In the genomic region with DNA sequence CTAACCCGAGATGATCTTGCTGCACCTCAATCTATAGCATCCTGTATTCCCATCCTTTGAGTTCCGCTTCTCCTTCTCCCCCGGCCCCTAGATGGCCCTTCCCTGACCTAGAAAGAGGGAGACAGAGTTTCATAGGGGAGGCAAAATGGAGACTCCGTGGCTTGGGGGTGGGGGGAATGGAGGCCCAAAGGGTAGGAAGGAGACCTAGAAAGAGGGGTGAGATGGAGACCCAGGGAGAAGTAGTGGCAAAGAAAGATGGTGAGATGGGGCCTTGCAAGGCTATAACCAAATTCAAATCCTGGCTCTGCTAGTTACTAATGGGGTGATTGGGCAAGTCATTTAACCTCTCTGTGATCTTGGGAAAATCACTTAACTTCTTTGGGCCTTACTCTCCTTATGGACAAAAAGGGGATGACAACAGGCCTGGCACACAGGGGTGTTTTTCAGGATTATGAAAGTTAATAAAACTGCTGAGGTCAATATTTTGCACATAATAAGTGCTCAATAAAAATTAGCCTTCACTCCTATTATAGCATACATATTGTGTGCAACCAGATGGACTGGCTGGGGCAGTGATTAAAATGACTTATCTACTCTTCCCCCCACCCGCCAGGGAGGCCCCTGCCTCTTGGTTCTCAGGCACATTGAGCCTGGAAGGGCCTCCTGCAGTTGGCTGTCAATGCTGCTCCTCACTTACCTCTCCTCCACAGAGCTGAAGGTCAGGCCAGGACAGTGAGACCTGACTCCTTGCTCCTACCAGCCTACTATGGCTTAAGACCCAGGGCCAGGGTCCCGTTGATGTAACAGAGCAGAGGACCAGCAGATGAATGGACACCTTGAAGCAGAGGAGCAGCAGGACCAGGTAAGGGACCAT, we compare ENCODE assay signal across 8 cellular contexts. TPM values are rescaled to one million over a fixed set of nuclear protein-coding genes. Genes with fewer than 3 reads are reported as not detected.
A peak's percentile ranks its signal among the peaks of the same experiment; 100 is the strongest.
DNase-seq lines count a peak whose midpoint lies in the region; ATAC-seq and TF ChIP-seq lines count a peak whose summit lies in the region.

No MANE protein-coding gene starts in this region.

- intact Hi-C loops in gastrocnemius medialis (cut with DNase I; ENCODE audit: low total_unique reads) = loop anchor here (2.0 kb wide), 2 partner anchors 15 to 51 kb away; no protein-coding TSS in a partner anchor

- DNase-seq in T-cell (no peak), fibroblast of villous mesenchyme (ENCODE audit: low read depth) (peak; percentile 43), gastrocnemius medialis (no peak), NCI-H146 (lab: John Stamatoyannopoulos, UW) (no peak), NCI-H1417 treated with DMSO at 0.1 percent for 48 hours (lab: John Stamatoyannopoulos, UW) (no peak), NCI-H2196 (lab: John Stamatoyannopoulos, UW; ENCODE audit: unreplicated experiment) (no peak)

- H3K27ac Mint-ChIP-seq in T-cell = peak overlapping the region; percentile 97 to 98

- peak overlapping the region; percentile 93 for H3K4me3 ChIP-seq in fibroblast of villous mesenchyme (ENCODE audit: low read depth, low read length)
- peak overlapping the region; percentile 66 to 96 (median 79) for H3K4me3 ChIP-seq in gastrocnemius medialis

- peaks cover 51 to 67% (median 58%) of the 10 kb centered on the region in 3 donors for H3K4me1 Mint-ChIP-seq in T-cell

- CTCF ChIA-PET in T-cell (lab: Charles Lee) = interaction anchor here in 1 of 2 donors (0.6 to 1.2 kb wide), 4 partner anchors 15 to 374 kb away, joined by 3 to 6 read pairs (median 4); a partner anchor contains a TSS

- in situ Hi-C loops in gastrocnemius medialis (cut with MboI; ENCODE audit: low sequenced_read_pairs in 4 of 4) = no loop called here

- H3K9me3 Mint-ChIP-seq in T-cell = no peaks in the 10 kb centered on the region

- H3K36me3 Mint-ChIP-seq in T-cell = peaks cover 36% of the 10 kb centered on the region

- peak overlapping the region; percentile 92 to 99 (median 96) for H3K27ac ChIP-seq in gastrocnemius medialis

- peak overlapping the region; percentile 94 to 95 (median 95) for H3K4me3 Mint-ChIP-seq in T-cell

- TF ChIP-seq CTCF in fibroblast of villous mesenchyme (IDR thresholded peaks at IDR 0.05; ENCODE audit: insufficient read depth, low read depth, low read length) (no peak), gastrocnemius medialis (IDR thresholded peaks at IDR 0.05 in 4 of 5, conservative IDR thresholded peaks at IDR 0.05 in 1 of 5) (peak in 1 of 5 experiments; percentile 11)

- peaks cover 36 to 47% of the 10 kb centered on the region in 2 donors for H3K4me1 ChIP-seq in gastrocnemius medialis

- no peaks in the 10 kb centered on the region for H3K9me3 ChIP-seq in gastrocnemius medialis

- TF ChIP-seq POLR2A in gastrocnemius medialis (IDR thresholded peaks at IDR 0.05) = no peak

- H3K27me3 ChIP-seq in gastrocnemius medialis = no peaks in the 10 kb centered on the region

- H3K36me3 ChIP-seq in gastrocnemius medialis = peaks cover 3 to 28% of the 10 kb centered on the region in 2 donors

- H3K27me3 Mint-ChIP-seq in T-cell = no peaks in the 10 kb centered on the region

- POLR2A ChIA-PET in T-cell (lab: Charles Lee) = no interaction called here

- ATAC-seq in GM21367 (IDR thresholded peaks at IDR 0.05; ENCODE audit: unreplicated experiment) (peak; percentile 3), T-cell (replicated peaks in 1 of 4) (no peak), gastrocnemius medialis (no peak), HG02973 (IDR thresholded peaks at IDR 0.05; ENCODE audit: unreplicated experiment) (no peak)

RNA-seq across cellular contexts. Expression of a gene that starts 0.6 kb away (rescaled TPM):
- total RNA-seq in T-cell (10 to 100 TPM; 18.0 to 37.0 (median 31.8) TPM), fibroblast of villous mesenchyme (7.8 and 10.0 TPM in 2 replicates), gastrocnemius medialis (10 to 100 TPM in 2 of 4 donors, 1 to 10 TPM in 2; 7.8 to 12.4 (median 9.2) TPM)

RNA-seq across cellular contexts. Expression of a gene that starts 1.0 kb away (rescaled TPM):
- total RNA-seq in T-cell (1,000 to 10,000 TPM; 2,370 to 2,784 (median 2,662) TPM), fibroblast of villous mesenchyme (1,548 and 1,575 TPM in 2 replicates), gastrocnemius medialis (1,000 to 10,000 TPM; 1,223 to 1,420 (median 1,299) TPM)

RNA-seq across cellular contexts. Expression of a gene that starts 5.1 kb away (rescaled TPM):
- total RNA-seq in T-cell (1 to 10 TPM in 4 of 5 donors, not detected in 1; 2.3 to 3.0 (median 2.7) TPM), fibroblast of villous mesenchyme (0.32 and 1.3 TPM in 2 replicates), gastrocnemius medialis (under 1 TPM in 1 of 4 donors, not detected in 3; 0.15 TPM)

RNA-seq across cellular contexts. Expression of a gene that starts 13.4 kb away (rescaled TPM):
- total RNA-seq in T-cell = not detected
- not detected in 2 replicates for total RNA-seq in fibroblast of villous mesenchyme
- total RNA-seq in gastrocnemius medialis = not detected

RNA-seq across cellular contexts. Expression of a gene that starts 17.2 kb away (rescaled TPM):
- total RNA-seq in T-cell (10 to 100 TPM; 24.5 to 57.2 (median 56.0) TPM), fibroblast of villous mesenchyme (6.9 and 7.7 TPM in 2 replicates), gastrocnemius medialis (10 to 100 TPM in 1 of 4 donors, 1 to 10 TPM in 3; 1.7 to 12.9 (median 4.4) TPM)
